ENCODE assay signal across 13 cellular contexts in genomic region chrX:40079572-40079971, GRCh38. TPM values are rescaled to one million over a fixed set of nuclear protein-coding genes. Genes with fewer than 3 reads are reported as not detected.
DNase-seq lines count a peak whose midpoint lies in the region; ATAC-seq and TF ChIP-seq lines count a peak whose summit lies in the region.
"Had no signal": no experiment of that assay in that cellular context is flagged by ENCODE, and none has a peak within 500 bp of the region (broad histone marks: within the 10 kb centered on the region; RNA-seq: fewer than 3 reads in every experiment).

No MANE protein-coding gene starts in this region.

- no peaks in the 10 kb centered on the region for H3K36me3 ChIP-seq in CD8-positive, alpha-beta T cell (ENCODE audit: insufficient read depth, low read length)
- H3K36me3 ChIP-seq in iPS-18a (ENCODE audit: control insufficient read depth, low read depth, low read length) = peaks cover 35% of the 10 kb centered on the region
- peaks cover 4% of the 10 kb centered on the region for H3K36me3 ChIP-seq in left ventricle myocardium inferior

- H3K4me1 Mint-ChIP-seq in CD8-positive, alpha-beta T cell (ENCODE audit: low read depth) = peaks cover 38% of the 10 kb centered on the region
- peaks cover 56% of the 10 kb centered on the region for H3K4me1 Mint-ChIP-seq in WTC11
- H3K4me1 Mint-ChIP-seq in mesothelial cell of epicardium = peaks cover 43% of the 10 kb centered on the region

- H3K9me3 Mint-ChIP-seq in CD8-positive, alpha-beta T cell = no peaks in the 10 kb centered on the region
- H3K9me3 Mint-ChIP-seq in WTC11 (no peaks in the 10 kb centered on the region), mesothelial cell of epicardium (peaks cover 4% of the 10 kb centered on the region)

- no peak overlapping the region for H3K27ac ChIP-seq in CD8-positive, alpha-beta T cell (ENCODE audit: low read depth, low read length)
- no peak overlapping the region for H3K27ac ChIP-seq in iPS-18a (ENCODE audit: low read length)
- no peak overlapping the region for H3K27ac ChIP-seq in left ventricle myocardium inferior (replicated peaks)
- H3K27ac ChIP-seq in substantia nigra (ENCODE audit: low read depth, low read length, poor library complexity, severe bottlenecking) = no peak overlapping the region

- H3K36me3 Mint-ChIP-seq in CD8-positive, alpha-beta T cell = peaks cover 20% of the 10 kb centered on the region
- H3K36me3 Mint-ChIP-seq in WTC11 = peaks cover 11% of the 10 kb centered on the region
- peaks cover 8% of the 10 kb centered on the region for H3K36me3 Mint-ChIP-seq in mesothelial cell of epicardium

- no peak for ATAC-seq in CD8-positive, alpha-beta T cell
- ATAC-seq in WTC11 = no peak
- ATAC-seq: K562 had no signal

- no peaks in the 10 kb centered on the region for H3K27me3 ChIP-seq in CD8-positive, alpha-beta T cell (ENCODE audit: insufficient read depth, low read length)
- H3K27me3 ChIP-seq in iPS-18a (ENCODE audit: control insufficient read depth, insufficient read depth, low read length) (peaks cover 29% of the 10 kb centered on the region), left ventricle myocardium inferior (ENCODE audit: low read depth) (no peaks in the 10 kb centered on the region)

- intact Hi-C loops in CD8-positive, alpha-beta T cell (cut with DNase I, micrococcal nuclease) = no loop called here
- intact Hi-C loops in left ventricle myocardium inferior (cut with micrococcal nuclease) = no loop called here

- CTCF ChIA-PET in CD8-positive, alpha-beta T cell (lab: Charles Lee) = no interaction called here
- CTCF ChIA-PET in WTC11 (lab: Charles Lee) = interaction anchor here (0.7 to 0.8 kb wide), 2 partner anchors 14 to 72 kb away, joined by 3 read pairs; no protein-coding TSS in a partner anchor

- H3K9me3 ChIP-seq in CD8-positive, alpha-beta T cell (ENCODE audit: low read length) = no peaks in the 10 kb centered on the region
- H3K9me3 ChIP-seq in iPS-18a (ENCODE audit: control insufficient read depth, low read depth, low read length) (no peaks in the 10 kb centered on the region), left ventricle myocardium inferior (replicated peaks) (no peaks in the 10 kb centered on the region)

- no peaks in the 10 kb centered on the region for H3K27me3 Mint-ChIP-seq in CD8-positive, alpha-beta T cell (ENCODE audit: low read depth)
- peaks cover under 1% of the 10 kb centered on the region; the same call in 1 of the 2 replicates for H3K27me3 Mint-ChIP-seq in WTC11 (ENCODE audit: low read depth)
- H3K27me3 Mint-ChIP-seq in mesothelial cell of epicardium (ENCODE audit: low read depth) = no peaks in the 10 kb centered on the region

- no peak overlapping the region for H3K4me3 ChIP-seq in CD8-positive, alpha-beta T cell (ENCODE audit: low read depth, low read length)
- H3K4me3 ChIP-seq in iPS-18a (ENCODE audit: low read length) (peak overlapping the region; percentile 3), left ventricle myocardium inferior (no peak overlapping the region)
- H3K4me3 ChIP-seq: K562 had no signal

- H3K27ac Mint-ChIP-seq in CD8-positive, alpha-beta T cell = peak overlapping the region; percentile 66
- H3K27ac Mint-ChIP-seq in WTC11 (peak overlapping the region; percentile 47), mesothelial cell of epicardium (no peak overlapping the region)

- peaks cover 26% of the 10 kb centered on the region for H3K4me1 ChIP-seq in CD8-positive, alpha-beta T cell (ENCODE audit: insufficient read depth, low read length)
- peaks cover 48% of the 10 kb centered on the region for H3K4me1 ChIP-seq in iPS-18a (ENCODE audit: control insufficient read depth, low read depth, low read length)
- peaks cover 50% of the 10 kb centered on the region for H3K4me1 ChIP-seq in left ventricle myocardium inferior

- no peak for DNase-seq in CD8-positive, alpha-beta T cell
- DNase-seq in WTC11 (ENCODE audit: low spot score) = no peak
- no peak for DNase-seq in mesothelial cell of epicardium (ENCODE audit: low spot score in 2 of 2, unreplicated experiment in 2 of 2)
- no peak for DNase-seq in NCI-H1092 treated with DMSO at 0.1 percent for 48 hours (lab: John Stamatoyannopoulos, UW)
- no peak for DNase-seq in left ventricle myocardium inferior
- DNase-seq in substantia nigra (lab: John Stamatoyannopoulos, UW) = no peak
- DNase-seq: DMS53, NCI-H2107, NCI-H345, NCI-H526 treated with DMSO at 0.1 percent for 48 hours had no signal

- H3K4me3 Mint-ChIP-seq in CD8-positive, alpha-beta T cell = no peak overlapping the region
- H3K4me3 Mint-ChIP-seq in WTC11 (no peak overlapping the region), mesothelial cell of epicardium (no peak overlapping the region)
- H3K4me3 Mint-ChIP-seq: CD14-positive monocyte had no signal

- no peak for TF ChIP-seq CTCF in CD8-positive, alpha-beta T cell (IDR thresholded peaks at IDR 0.05)
- TF ChIP-seq CTCF in WTC11 (IDR thresholded peaks at IDR 0.05) (no peak), mesothelial cell of epicardium (IDR thresholded peaks at IDR 0.05; ENCODE audit: unreplicated experiment) (no peak), left ventricle myocardium inferior (IDR thresholded peaks at IDR 0.05; ENCODE audit: borderline replicate concordance) (no peak)

- POLR2A ChIA-PET in CD8-positive, alpha-beta T cell (lab: Charles Lee) = no interaction called here
- POLR2A ChIA-PET in WTC11 (lab: Charles Lee) = no interaction called here

- H3K9ac ChIP-seq in iPS-18a (ENCODE audit: low read length) = no peak overlapping the region

TF ChIP-seq in WTC11, 78 proteins besides CTCF, POLR2A, EP300 and RAD21 (continues in another document):
- TF ChIP-seq PRDM15 (CRISPR knock-in tag; IDR thresholded peaks at IDR 0.05) (no peak), ZBTB43 (CRISPR knock-in tag; IDR thresholded peaks at IDR 0.05) (no peak), TCF7 (CRISPR knock-in tag; IDR thresholded peaks at IDR 0.05; ENCODE audit: low read depth) (no peak)

RNA-seq across cellular contexts. Expression of gene BCOR, which starts 18.2 kb away (rescaled TPM):
- total RNA-seq in CD8-positive, alpha-beta T cell = 10 to 100 TPM; 35.5 to 38.5 TPM
- total RNA-seq in WTC11 (2021) (41.1 to 44.5 TPM (median 43.1 TPM) in 3 replicates), mesothelial cell of epicardium (49.0 to 52.3 TPM (median 49.7 TPM) in 3 replicates), left ventricle myocardium inferior (15.1 TPM)
